ENCODE assay signal across 19 cellular contexts in genomic region chr1:56910441-56910985, GRCh38. TPM values are rescaled to one million over a fixed set of nuclear protein-coding genes. Genes with fewer than 3 reads are reported as not detected.
DNase-seq lines count a peak whose midpoint lies in the region; ATAC-seq and TF ChIP-seq lines count a peak whose summit lies in the region.
"Had no signal": no experiment of that assay in that cellular context is flagged by ENCODE, and none has a peak within 500 bp of the region (broad histone marks: within the 10 kb centered on the region; RNA-seq: fewer than 3 reads in every experiment).

No MANE protein-coding gene starts in this region.

- 82 to 87% methylated on average over 4 of the region's 4 CpGs for WGBS in thyroid gland, 2 donors

- TF ChIP-seq CTCF in left lung (IDR thresholded peaks at IDR 0.05) (no peak), thyroid gland (IDR thresholded peaks at IDR 0.05) (no peak)

- ATAC-seq in left lung (peak; percentile 69), GM21786 (IDR thresholded peaks at IDR 0.05; ENCODE audit: unreplicated experiment) (no peak)

- H3K27me3 ChIP-seq in left lung (no peaks in the 10 kb centered on the region), subcutaneous abdominal adipose tissue (ENCODE audit: control insufficient read depth in 5 of 5, insufficient read depth in 4 of 5, low read length in 5 of 5) (no peaks in the 10 kb centered on the region), thyroid gland (no peaks in the 10 kb centered on the region)
- H3K27me3 ChIP-seq: esophagus muscularis mucosa, tibial artery had no signal

- H3K36me3 ChIP-seq in left lung = no peaks in the 10 kb centered on the region
- H3K36me3 ChIP-seq in subcutaneous abdominal adipose tissue (ENCODE audit: control insufficient read depth in 5 of 5, insufficient read depth in 5 of 5, low read length in 5 of 5) = no peaks in the 10 kb centered on the region
- H3K36me3 ChIP-seq in thyroid gland = no peaks in the 10 kb centered on the region
- H3K36me3 ChIP-seq: esophagus muscularis mucosa, tibial artery had no signal

- no peak overlapping the region for H3K9ac ChIP-seq in subcutaneous abdominal adipose tissue (ENCODE audit: low read length in 5 of 5)

- H3K9me3 ChIP-seq in left lung (no peaks in the 10 kb centered on the region), subcutaneous abdominal adipose tissue (ENCODE audit: control insufficient read depth in 5 of 5, low read length in 5 of 5) (no peaks in the 10 kb centered on the region), thyroid gland (no peaks in the 10 kb centered on the region)
- H3K9me3 ChIP-seq: esophagus muscularis mucosa, tibial artery had no signal

- no peak for TF ChIP-seq POLR2A in thyroid gland (IDR thresholded peaks at IDR 0.05)

- no peaks in the 10 kb centered on the region for H3K4me1 ChIP-seq in left lung
- H3K4me1 ChIP-seq in subcutaneous abdominal adipose tissue (ENCODE audit: control insufficient read depth in 5 of 5, insufficient read depth in 5 of 5, low read length in 5 of 5) = peaks cover 0 to 33% (median 19%) of the 10 kb centered on the region in 5 donors
- H3K4me1 ChIP-seq in thyroid gland = peaks cover 0 to 4% of the 10 kb centered on the region in 2 donors
- H3K4me1 ChIP-seq: esophagus muscularis mucosa, tibial artery had no signal

- H3K4me3 ChIP-seq in left lung (no peak overlapping the region), subcutaneous abdominal adipose tissue (ENCODE audit: low read depth in 1 of 5, low read length in 5 of 5) (no peak overlapping the region), thyroid gland (replicated peaks in 1 of 3) (no peak overlapping the region)
- H3K4me3 ChIP-seq: esophagus muscularis mucosa, skin epidermis, tibial artery had no signal

- intact Hi-C loops in left lung (cut with DNase I) = no loop called here
- intact Hi-C loops in thyroid gland (cut with DNase I) = no loop called here

- H3K27ac ChIP-seq in left lung = no peak overlapping the region
- peak overlapping the region; percentile 56 for H3K27ac ChIP-seq in subcutaneous abdominal adipose tissue (ENCODE audit: low read depth, low read length)
- no peak overlapping the region for H3K27ac ChIP-seq in thyroid gland
- H3K27ac ChIP-seq: 22Rv1, esophagus muscularis mucosa, skin epidermis, tibial artery had no signal

- peak; percentile 63 for DNase-seq in NK-92 treated with Interleukin-12 subunit alpha and Interleukin-12 subunit beta, amount 100 ng/mL, for 24 hours (lab: John Stamatoyannopoulos, UW)
- no peak for DNase-seq in NK-92 (lab: John Stamatoyannopoulos, UW; ENCODE audit: unreplicated experiment)
- peak; percentile 14 for DNase-seq in SW480 (ENCODE audit: low spot score)
- DNase-seq in left lung = peak in 1 of 2 donors; percentile 35
- no peak for DNase-seq in thyroid gland
- DNase-seq in stimulated activated CD4-positive, alpha-beta T cell treated with anti-CD3 and anti-CD28 coated beads, Interleukin-4, amount 100 ng/mL, for 24 hours = no peak
- DNase-seq: activated CD4-positive, alpha-beta T cell treated with anti-CD3 and anti-CD28 coated beads for 48 hours; H7; head of caudate nucleus; NCI-H2081 treated with DMSO at 0.1 percent for 48 hours; NCI-H526 treated with DMSO at 0.1 percent for 48 hours; occipital lobe; RPMI8226; tibial artery had no signal

RNA-seq across cellular contexts. Expression of gene C8B, which starts 55.3 kb away (rescaled TPM):
- total RNA-seq in left lung = under 1 TPM; 0.26 to 0.71 TPM
- total RNA-seq in thyroid gland = not detected
- total RNA-seq: esophagus muscularis mucosa, H7, occipital lobe had no signal

RNA-seq across cellular contexts. Expression of gene C8A, which starts 55.9 kb away (rescaled TPM):
- total RNA-seq in left lung (not detected), thyroid gland (not detected)
- total RNA-seq: esophagus muscularis mucosa, H7, occipital lobe had no signal

Comparison
In these comparisons a context has a peak if more than half of its experiments do, and no peak if none do; other contexts are left out.
1. DNase-seq: peak in NK-92 treated with Interleukin-12 subunit alpha and Interleukin-12 subunit beta, amount 100 ng/mL, for 24 hours (single experiment) and SW480 (single experiment); none in NK-92 (single experiment), thyroid gland (0 of 2) and stimulated activated CD4-positive, alpha-beta T cell treated with anti-CD3 and anti-CD28 coated beads, Interleukin-4, amount 100 ng/mL, for 24 hours (single experiment).